Comparison of ENCODE assay signal across 20 cellular contexts in genomic region chr17:70261170-70261569, GRCh38.
A peak's percentile ranks its signal among the peaks of the same experiment; 100 is the strongest.
DNase-seq lines count a peak whose midpoint lies in the region; ATAC-seq and TF ChIP-seq lines count a peak whose summit lies in the region.
"Had no signal": no experiment of that assay in that cellular context is flagged by ENCODE, and none has a peak within 500 bp of the region (broad histone marks: within the 10 kb centered on the region; RNA-seq: fewer than 3 reads in every experiment).

No MANE protein-coding gene starts in this region.

- H3K9ac ChIP-seq in parathyroid adenoma, result no peak overlapping the region
- H3K9ac ChIP-seq: BLaER1 treated with 17β-estradiol and CSF1 and Interleukin-3, amounts not matched to agents 10 nM and 100 nM had no signal

- no peak overlapping the region for H3K4me2 ChIP-seq in parathyroid adenoma (ENCODE audit: low read length)
- H3K4me2 ChIP-seq: A549; BLaER1 treated with 17β-estradiol and CSF1 and Interleukin-3, amounts not matched to agents 10 nM and 100 nM; GM23338 had no signal

- intact Hi-C loops in aorta (cut with DNase I), result no loop called here

- ATAC-seq in HG03439 (IDR thresholded peaks at IDR 0.05; ENCODE audit: unreplicated experiment) (no peak), aorta (ENCODE audit: low FRiP score) (no peak)
- ATAC-seq: A549, GM23338, HCT116 had no signal

- H3K27ac ChIP-seq in parathyroid adenoma (no peak overlapping the region), aorta (ENCODE audit: low read depth in 1 of 2, low read length in 2 of 2) (no peak overlapping the region)
- H3K27ac ChIP-seq: A549; BLaER1 treated with 17β-estradiol and CSF1 and Interleukin-3, amounts not matched to agents 10 nM and 100 nM had no signal

- no peak overlapping the region for H3K4me3 ChIP-seq in parathyroid adenoma (ENCODE audit: low read depth, low read length)
- H3K4me3 ChIP-seq in aorta (ENCODE audit: low read length in 2 of 2), result no peak overlapping the region
- H3K4me3 ChIP-seq: A549; BLaER1 treated with 17β-estradiol and CSF1 and Interleukin-3, amounts not matched to agents 10 nM and 100 nM; GM23338 had no signal

- no peaks in the 10 kb centered on the region for H3K36me3 ChIP-seq in parathyroid adenoma (ENCODE audit: control insufficient read depth, insufficient read depth, low read length)
- no peaks in the 10 kb centered on the region for H3K36me3 ChIP-seq in aorta (ENCODE audit: control insufficient read depth in 1 of 2, insufficient read depth in 2 of 2, low read length in 1 of 2)
- H3K36me3 ChIP-seq: BE2C; BLaER1 treated with 17β-estradiol and CSF1 and Interleukin-3, amounts not matched to agents 10 nM and 100 nM had no signal

- in situ Hi-C loops in SK-MEL-5 (cut with HindIII; ENCODE audit: low pct_unique_long_range_greater_than_20kb, low sequenced_read_pairs), result no loop called here

- TF ChIP-seq CTCF in parathyroid adenoma (IDR thresholded peaks at IDR 0.05), result no peak

- peaks cover 27% of the 10 kb centered on the region for H3K4me1 ChIP-seq in parathyroid adenoma
- no peaks in the 10 kb centered on the region for H3K4me1 ChIP-seq in aorta (ENCODE audit: control insufficient read depth in 1 of 2, insufficient read depth in 2 of 2, low read length in 2 of 2)
- H3K4me1 ChIP-seq: A549, BE2C had no signal

- WGBS in aorta, 2 donors, result 85 to 87% methylated on average over 3 of the region's 3 CpGs

- H3K9me3 ChIP-seq in parathyroid adenoma (ENCODE audit: control insufficient read depth, low read length) (no peaks in the 10 kb centered on the region), aorta (ENCODE audit: control insufficient read depth, low read length) (no peaks in the 10 kb centered on the region)
- H3K9me3 ChIP-seq: A549; BE2C; BLaER1 treated with 17β-estradiol and CSF1 and Interleukin-3, amounts not matched to agents 10 nM and 100 nM had no signal

- peak overlapping the region; percentile 63 for H2AFZ ChIP-seq in parathyroid adenoma
- H2AFZ ChIP-seq: GM23338 had no signal

- no peaks in the 10 kb centered on the region for H3K27me3 ChIP-seq in parathyroid adenoma (ENCODE audit: control insufficient read depth, insufficient read depth, low read length)
- no peaks in the 10 kb centered on the region for H3K27me3 ChIP-seq in aorta (ENCODE audit: control insufficient read depth in 1 of 2, insufficient read depth in 2 of 2, low read length in 1 of 2)
- H3K27me3 ChIP-seq: BE2C; BLaER1 treated with 17β-estradiol and CSF1 and Interleukin-3, amounts not matched to agents 10 nM and 100 nM had no signal

- DNase-seq in SK-MEL-5 (ENCODE audit: low read depth, low spot score) (peak; percentile 41), foreskin melanocyte (peak; percentile 40), DMS 273 (lab: John Stamatoyannopoulos, UW; ENCODE audit: unreplicated experiment) (no peak), aorta (no peak)
- DNase-seq: 8988T; ACHN; AML-193; BE2C; Calu3; CD4-positive, alpha-beta T cell; CD8-positive, alpha-beta memory T cell; COR-L47; DMS79 treated with DMSO at 0.1 percent for 48 hours; H9 had no signal

- H3K79me2 ChIP-seq in parathyroid adenoma, result peaks cover 5% of the 10 kb centered on the region

Comparison
In these comparisons a context has a peak if more than half of its experiments do, and no peak if none do; other contexts are left out.
1. DNase-seq: peak in SK-MEL-5 (single experiment) and foreskin melanocyte (single experiment); none in DMS 273 (single experiment) and aorta (0 of 2).